Comparison of ENCODE assay signal across 8 cellular contexts in genomic region chr17:36948717-36949460, GRCh38. TPM values are rescaled to one million over a fixed set of nuclear protein-coding genes. Genes with fewer than 3 reads are reported as not detected.
DNase-seq lines count a peak whose midpoint lies in the region; ATAC-seq and TF ChIP-seq lines count a peak whose summit lies in the region.

Gene AATF, plus strand, starts transcription at chr17:36948954. Its CDS starts 172 bp downstream, at chr17:36949126.

- H3K27ac Mint-ChIP-seq in activated naive CD4-positive, alpha-beta T cell treated with anti-CD3 and anti-CD28 coated beads, Interleukin-2, amount 50 U/mL, for 72 hours: peak within 1 kb of the TSS; percentile 90 to 99

- peak; percentile 94 for ATAC-seq in HG02642 (IDR thresholded peaks at IDR 0.05; ENCODE audit: poor library complexity, unreplicated experiment)
- ATAC-seq in activated naive CD4-positive, alpha-beta T cell treated with anti-CD3 and anti-CD28 coated beads, Interleukin-2, amount 50 U/mL, for 72 hours: peak; percentile 98

- H3K27ac ChIP-seq in osteoblast (ENCODE audit: low read depth, low read length): peak within 1 kb of the TSS; percentile 81
- H3K27ac ChIP-seq in testis: peak within 1 kb of the TSS; percentile 81 to 90

- peak within 1 kb of the TSS; percentile 98 for H3K4me2 ChIP-seq in osteoblast (ENCODE audit: insufficient read depth, low read length)

- peaks cover 0 to 2% of the 10 kb centered on the region in 2 donors for H3K9me3 Mint-ChIP-seq in activated naive CD4-positive, alpha-beta T cell treated with anti-CD3 and anti-CD28 coated beads, Interleukin-2, amount 50 U/mL, for 72 hours

- peaks cover 40% of the 10 kb centered on the region for H3K79me2 ChIP-seq in osteoblast (ENCODE audit: insufficient read depth, low read length)

- peaks cover 41 to 42% of the 10 kb centered on the region in 2 donors for H3K36me3 Mint-ChIP-seq in activated naive CD4-positive, alpha-beta T cell treated with anti-CD3 and anti-CD28 coated beads, Interleukin-2, amount 50 U/mL, for 72 hours

- H2AFZ ChIP-seq in osteoblast (ENCODE audit: low read length): peak within 1 kb of the TSS; percentile 88

- no peak for TF ChIP-seq CTCF in osteoblast (IDR thresholded peaks at IDR 0.05; ENCODE audit: extremely low read depth, low read depth, low read length)
- TF ChIP-seq CTCF in testis (IDR thresholded peaks at IDR 0.05): peak in 1 of 3 experiments; percentile 5

- peaks cover 15% of the 10 kb centered on the region for H3K4me1 ChIP-seq in osteoblast (ENCODE audit: insufficient read depth, low read length)
- peaks cover 17% of the 10 kb centered on the region for H3K4me1 ChIP-seq in testis

- H3K36me3 ChIP-seq in osteoblast (ENCODE audit: insufficient read depth, low read length) (peaks cover 25% of the 10 kb centered on the region), testis (ENCODE audit: low read depth, missing control alignments) (no peaks in the 10 kb centered on the region)

- peaks cover 12% of the 10 kb centered on the region for H4K20me1 ChIP-seq in osteoblast (ENCODE audit: insufficient read depth, low read length)

- 0 to 1% methylated on average over 42 to 69 of the region's 90 CpGs for WGBS in testis, 2 donors

- H3K27me3 ChIP-seq in osteoblast (ENCODE audit: insufficient read depth, low read length) (peaks cover 43% of the 10 kb centered on the region), testis (peaks cover 4% of the 10 kb centered on the region)

- H3K4me3 ChIP-seq in osteoblast (ENCODE audit: insufficient read depth, low read length) (peak within 1 kb of the TSS; percentile 93), testis (peak within 1 kb of the TSS; percentile 84 to 87)

- H3K9me3 ChIP-seq in osteoblast (ENCODE audit: low read depth, low read length) (no peaks in the 10 kb centered on the region), testis (no peaks in the 10 kb centered on the region)

- DNase-seq in NCI-H1105 (lab: John Stamatoyannopoulos, UW) (peak; percentile 92), SKM-1 (lab: John Stamatoyannopoulos, UW; ENCODE audit: unreplicated experiment) (peak; percentile 74), glomerular endothelial cell (ENCODE audit: extremely low read depth, low read depth, low spot score) (no peak), osteoblast (ENCODE audit: insufficient read length, low spot score, missing footprints) (peak; percentile 99), testis (peak; percentile 97)
- peak; percentile 98 to 99 for DNase-seq in activated naive CD4-positive, alpha-beta T cell treated with anti-CD3 and anti-CD28 coated beads, Interleukin-2, amount 50 U/mL, for 72 hours (ENCODE audit: low spot score in 2 of 2)

- intact Hi-C loops in testis (cut with DNase I; ENCODE audit: low total_unique reads): no loop called here

- TF ChIP-seq POLR2A in GM10847 (IDR thresholded peaks at IDR 0.05; ENCODE audit: extremely low read depth, insufficient read length) (peak; percentile 91), testis (IDR thresholded peaks at IDR 0.05) (no peak)

RNA-seq across cellular contexts. Expression of gene AATF, which starts in this region (rescaled TPM):
- total RNA-seq in activated naive CD4-positive, alpha-beta T cell treated with anti-CD3 and anti-CD28 coated beads, Interleukin-2, amount 50 U/mL, for 72 hours: 10 to 100 TPM; 49.9 to 80.1 TPM
- 23.1 and 26.7 TPM in 2 replicates for total RNA-seq in glomerular endothelial cell
- 22.4 and 24.2 TPM in 2 replicates for total RNA-seq in osteoblast
- total RNA-seq in testis: 10 to 100 TPM; 38.7 to 39.5 TPM
- polyA plus RNA-seq in testis (ENCODE audit: insufficient read depth, low read depth, low replicate concordance): 57.9 TPM
